8 cellular contexts compared by ENCODE assay signal in genomic region chr4:8200302-8200975, GRCh38. TPM values are rescaled to one million over a fixed set of nuclear protein-coding genes. Genes with fewer than 3 reads are reported as not detected.
DNase-seq lines count a peak whose midpoint lies in the region; ATAC-seq and TF ChIP-seq lines count a peak whose summit lies in the region.

No MANE protein-coding gene starts in this region.

- H3K36me3 ChIP-seq in skeletal muscle tissue (ENCODE audit: control insufficient read depth in 3 of 3, insufficient read depth in 3 of 3, low read length in 3 of 3) = no peaks in the 10 kb centered on the region

- H2AFZ ChIP-seq in H9 (ENCODE audit: low read length) = no peak overlapping the region

- no peak overlapping the region for H3K56ac ChIP-seq in H9 (ENCODE audit: insufficient read length, low read depth, low read length)

- ATAC-seq in HG02970 (IDR thresholded peaks at IDR 0.05; ENCODE audit: low FRiP score, unreplicated experiment) = no peak

- no peak overlapping the region for H4K8ac ChIP-seq in H9 (replicated peaks; ENCODE audit: insufficient read length, low read depth, low read length)

- H3K9me3 Mint-ChIP-seq in H9 = no peaks in the 10 kb centered on the region

- no peaks in the 10 kb centered on the region for H4K20me1 ChIP-seq in H9 (ENCODE audit: control insufficient read depth, insufficient read depth, insufficient read length)

- no peak overlapping the region for H4K91ac ChIP-seq in H9 (ENCODE audit: insufficient read length, low read depth, low read length)

- no peak overlapping the region for H2BK12ac ChIP-seq in H9 (ENCODE audit: insufficient read length, low read depth, low read length)

- H3K9ac ChIP-seq in H9 (ENCODE audit: extremely low read depth, insufficient read length, low read length) = no peak overlapping the region
- peak overlapping the region; percentile 40 to 76 (median 72) for H3K9ac ChIP-seq in skeletal muscle tissue (ENCODE audit: low read depth in 1 of 3, low read length in 3 of 3)

- H3K14ac ChIP-seq in H9 (ENCODE audit: insufficient read depth, low read length) = no peak overlapping the region

- no peaks in the 10 kb centered on the region for H3K23me2 ChIP-seq in H9 (ENCODE audit: insufficient read length, low read depth, low read length, poor library complexity, severe bottlenecking)

- no peak overlapping the region for H3T11ph ChIP-seq in H9 (ENCODE audit: low read length)

- DNase-seq in H9 (no peak), germinal center (ENCODE audit: low spot score) (peak; percentile 84), HuH-7.5 (ENCODE audit: low spot score) (no peak), cortex of kidney (lab: John Stamatoyannopoulos, UW) (no peak), NCI-H2029 treated with DMSO at 0.1 percent for 48 hours (lab: John Stamatoyannopoulos, UW) (no peak)
- peak; percentile 32 to 38 for DNase-seq in activated CD4-positive, alpha-beta T cell treated with anti-CD3 and anti-CD28 coated beads, Interleukin-2, amount 50 U/mL, for 4 hours

- H3K4ac ChIP-seq in H9 (ENCODE audit: low read depth, low read length) = no peak overlapping the region

- H2AK5ac ChIP-seq in H9 (ENCODE audit: insufficient read length, low read length) = no peak overlapping the region

- no peak overlapping the region for H2BK120ac ChIP-seq in H9 (ENCODE audit: low read depth, low read length, poor library complexity, severe bottlenecking)

- H3K4me3 Mint-ChIP-seq in H9 = no peak overlapping the region

- H3K27me3 ChIP-seq in H9 (ENCODE audit: insufficient read depth, low read length) = no peaks in the 10 kb centered on the region
- no peaks in the 10 kb centered on the region for H3K27me3 ChIP-seq in skeletal muscle tissue (ENCODE audit: control insufficient read depth in 3 of 3, insufficient read depth in 3 of 3, low read length in 3 of 3)

- H3K18ac ChIP-seq in H9 (ENCODE audit: insufficient read length, low read depth, low read length) = no peak overlapping the region

- H3K79me1 ChIP-seq in H9 (ENCODE audit: insufficient read depth, low read depth, low read length, poor library complexity, severe bottlenecking) = no peaks in the 10 kb centered on the region

- H3K79me2 ChIP-seq in H9 (ENCODE audit: insufficient read depth, low read length) = no peaks in the 10 kb centered on the region

- H3K27ac ChIP-seq in H9 (ENCODE audit: insufficient read length, low read depth, low read length) (no peak overlapping the region), skeletal muscle tissue (ENCODE audit: low read depth, low read length) (peak overlapping the region; percentile 77)

- peak overlapping the region in 2 of 3 experiments; percentile 13 to 63; a peak in 1 of 7 replicates for H3K27ac Mint-ChIP-seq in H9

- no peaks in the 10 kb centered on the region for H3K36me3 Mint-ChIP-seq in H9 (ENCODE audit: insufficient read depth in 1 of 3, low read depth in 3 of 3)

- no peaks in the 10 kb centered on the region for H3K4me1 ChIP-seq in H9 (ENCODE audit: insufficient read depth, low read length)
- peaks cover 44 to 56% (median 46%) of the 10 kb centered on the region in 3 donors for H3K4me1 ChIP-seq in skeletal muscle tissue (ENCODE audit: control insufficient read depth in 3 of 3, insufficient read depth in 3 of 3, low read length in 3 of 3)

- no peak overlapping the region for H2BK20ac ChIP-seq in H9 (ENCODE audit: low read depth, low read length, poor library complexity, severe bottlenecking)

- H2BK15ac ChIP-seq in H9 (ENCODE audit: low read depth, low read length) = no peak overlapping the region

- H2BK5ac ChIP-seq in H9 (ENCODE audit: insufficient read length, low read length) = no peak overlapping the region

- H3K9me3 ChIP-seq in H9 (ENCODE audit: control insufficient read depth, low read depth, low read length) (no peaks in the 10 kb centered on the region), skeletal muscle tissue (ENCODE audit: control insufficient read depth in 3 of 3, low read length in 3 of 3) (no peaks in the 10 kb centered on the region)

- peak overlapping the region; percentile 58 to 75 (median 66) for H3K4me3 ChIP-seq in skeletal muscle tissue (ENCODE audit: low read length in 3 of 3)

- TF ChIP-seq CTCF in H9 (conservative IDR thresholded peaks at IDR 0.05) = no peak

- H4K5ac ChIP-seq in H9 (ENCODE audit: insufficient read length, low read depth, low read length) = no peak overlapping the region

- peaks cover 1% of the 10 kb centered on the region for H3K27me3 Mint-ChIP-seq in H9 (ENCODE audit: low read depth)

- no CpG with 5 or more reads among the region's 30 CpGs for WGBS in H9 (ENCODE audit: extremely low coverage, insufficient read length, low lambda C conversion rate)

- H3K4me2 ChIP-seq in H9 (ENCODE audit: insufficient read depth, insufficient read length, low read length) = no peak overlapping the region

- no peak overlapping the region for H3K23ac ChIP-seq in H9 (ENCODE audit: insufficient read length, low read depth, low read length)

- 0 out of 4 replicates have a peak, but pooled peaks cover 2% of the 10 kb centered on the region in 2 experiments for H3K4me1 Mint-ChIP-seq in H9

RNA-seq across cellular contexts. Expression of gene SH3TC1, which starts 1.3 kb away (rescaled TPM):
- total RNA-seq in H9 (2021) (0.39 and 0.74 TPM in 2 replicates), skeletal muscle tissue (13.0 TPM)

RNA-seq across cellular contexts. Expression of gene ABLIM2, which starts 41.8 kb away (rescaled TPM):
- total RNA-seq in H9 (2021) (0.90 and 1.0 TPM in 2 replicates), skeletal muscle tissue (7.3 TPM)

Comparison
In these comparisons a context has a peak if more than half of its experiments do, and no peak if none do; other contexts are left out.
1. DNase-seq: peak in activated CD4-positive, alpha-beta T cell treated with anti-CD3 and anti-CD28 coated beads, Interleukin-2, amount 50 U/mL, for 4 hours (2 of 2) and germinal center (single experiment); none in H9 (single experiment), HuH-7.5 (single experiment), cortex of kidney (single experiment) and NCI-H2029 treated with DMSO at 0.1 percent for 48 hours (single experiment).